In the genomic region with DNA sequence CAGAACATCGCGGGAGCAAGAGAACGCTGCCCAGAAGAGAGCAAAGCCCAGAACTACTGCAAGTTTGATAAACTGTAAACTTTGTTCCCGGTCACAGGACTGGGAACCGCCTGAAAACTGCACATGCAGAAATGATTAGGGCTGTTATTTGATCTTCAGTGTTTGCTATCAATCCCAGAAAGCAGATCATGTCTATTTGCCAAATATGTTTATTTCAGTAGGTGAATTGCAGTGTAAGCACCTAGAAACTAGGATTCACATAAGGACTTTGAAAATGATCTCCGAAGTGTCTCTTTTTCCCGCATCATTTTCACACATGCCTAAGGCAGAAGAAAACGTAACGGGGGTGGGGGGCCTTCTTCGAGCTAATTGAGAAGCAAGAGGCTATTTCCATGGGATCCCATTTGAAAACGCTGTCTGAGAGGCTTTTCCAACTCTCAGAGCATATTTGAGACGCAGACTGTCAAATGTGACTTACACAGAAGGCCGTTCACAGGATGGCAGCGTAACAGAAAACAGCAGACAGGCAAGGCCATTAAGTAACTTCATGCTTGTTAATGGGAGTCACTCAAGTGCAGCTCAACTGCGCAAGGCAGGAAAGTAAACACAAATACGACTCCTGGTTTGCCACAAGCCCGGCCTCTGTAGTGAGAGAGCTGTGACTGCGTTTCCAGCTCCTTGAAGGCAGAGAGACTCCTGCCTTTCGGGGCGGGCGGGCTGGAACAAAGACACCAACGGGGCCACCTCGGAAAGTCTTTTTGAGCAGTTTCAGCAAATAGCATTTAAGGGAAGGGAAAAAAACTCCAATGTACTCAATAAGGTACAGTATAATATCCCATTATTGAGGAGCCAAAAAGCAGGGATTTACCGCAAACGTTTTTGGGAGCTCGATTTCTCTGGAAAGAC, we compare ENCODE assay signal across 8 cellular contexts.
DNase-seq lines count a peak whose midpoint lies in the region; ATAC-seq, FAIRE-seq and TF ChIP-seq lines count a peak whose summit lies in the region.

No MANE protein-coding gene starts in this region.

- H3K4me1 ChIP-seq in DOHH2 (ENCODE audit: control insufficient read depth, low read length) (peaks cover 65% of the 10 kb centered on the region), kidney (ENCODE audit: control insufficient read depth in 1 of 2, insufficient read depth in 1 of 2, low read depth in 1 of 2, low read length in 2 of 2) (peaks cover 8 to 34% of the 10 kb centered on the region in 2 donors)
- H3K4me1 ChIP-seq in CD4-positive, alpha-beta memory T cell (ENCODE audit: insufficient read depth, low read length) = peaks cover 26% of the 10 kb centered on the region

- H3K27ac Mint-ChIP-seq in stimulated activated naive B cell treated with anti-CD40 and anti-IgM and Interleukin-4, amounts not matched to agents 10 μg/mL and 1 μg/mL and 100 μg/mL, for 72 hours = peak overlapping the region; percentile 95
- H3K27ac Mint-ChIP-seq in CD4-positive, alpha-beta memory T cell = peak overlapping the region in 2 of 7 donors; percentile 7 to 42

- H3K79me2 ChIP-seq in DOHH2 (ENCODE audit: control insufficient read depth, low read length) = no peaks in the 10 kb centered on the region

- peak overlapping the region; percentile 71 for H3K4me3 ChIP-seq in DOHH2 (ENCODE audit: low read length)
- H3K4me3 ChIP-seq in kidney (ENCODE audit: low read length in 2 of 2) = peak overlapping the region; percentile 39 to 46
- H3K4me3 ChIP-seq in CD4-positive, alpha-beta memory T cell (ENCODE audit: low read length in 2 of 2) = no peak overlapping the region

- H3K36me3 ChIP-seq in DOHH2 (ENCODE audit: control insufficient read depth, low read length) (no peaks in the 10 kb centered on the region), kidney (ENCODE audit: control insufficient read depth in 1 of 2, insufficient read depth in 2 of 2, low read length in 2 of 2) (no peaks in the 10 kb centered on the region)
- no peaks in the 10 kb centered on the region for H3K36me3 ChIP-seq in CD4-positive, alpha-beta memory T cell (ENCODE audit: insufficient read depth, low read length)

- no peaks in the 10 kb centered on the region for H4K20me1 ChIP-seq in DOHH2 (ENCODE audit: control insufficient read depth, insufficient read depth, low read depth, low read length)

- H3K9me2 ChIP-seq in DOHH2 (replicated peaks; ENCODE audit: control insufficient read depth, low read length) = no peaks in the 10 kb centered on the region

- no peak for FAIRE-seq in kidney (lab: Jason Lieb, UNC)

- CTCF ChIA-PET in CD4-positive, alpha-beta memory T cell (lab: Charles Lee; ENCODE audit: partially characterized antibody) = interaction anchor here (0.8 to 1.7 kb wide), 4 partner anchors 16 to 177 kb away, joined by 3 to 5 read pairs (median 4); no protein-coding TSS in a partner anchor

- H3K9me3 ChIP-seq in DOHH2 (ENCODE audit: control insufficient read depth, insufficient read depth, low read length) = no peaks in the 10 kb centered on the region
- no peaks in the 10 kb centered on the region for H3K9me3 ChIP-seq in kidney (ENCODE audit: control insufficient read depth in 1 of 2, low read length in 2 of 2)
- H3K9me3 ChIP-seq in CD4-positive, alpha-beta memory T cell (ENCODE audit: control insufficient read depth in 1 of 2, low read length in 2 of 2) = no peaks in the 10 kb centered on the region

- H3K27me3 Mint-ChIP-seq in stimulated activated naive B cell treated with anti-CD40 and anti-IgM and Interleukin-4, amounts not matched to agents 10 μg/mL and 1 μg/mL and 100 μg/mL, for 72 hours = no peaks in the 10 kb centered on the region
- H3K27me3 Mint-ChIP-seq in CD4-positive, alpha-beta memory T cell = no peaks in the 10 kb centered on the region

- ATAC-seq in stimulated activated naive B cell treated with anti-CD40 and anti-IgM and Interleukin-4, amounts not matched to agents 10 μg/mL and 1 μg/mL and 100 μg/mL, for 72 hours (replicated peaks) = no peak
- ATAC-seq in GM18511 (IDR thresholded peaks at IDR 0.05; ENCODE audit: unreplicated experiment) (no peak), GM18907 (IDR thresholded peaks at IDR 0.05; ENCODE audit: unreplicated experiment) (no peak)

- peak; percentile 87 for DNase-seq in NCI-H187 treated with DMSO at 0.1 percent for 48 hours (lab: John Stamatoyannopoulos, UW)
- peak; percentile 92 for DNase-seq in astrocyte of the hippocampus (ENCODE audit: low read depth, low spot score)
- peak; percentile 89 for DNase-seq in kidney
- no peak for DNase-seq in stimulated activated naive B cell treated with anti-CD40 and anti-IgM and Interleukin-4, amounts not matched to agents 10 μg/mL and 1 μg/mL and 100 μg/mL, for 72 hours
- no peak for DNase-seq in CD4-positive, alpha-beta memory T cell

- peaks cover 0 to under 1% of the 10 kb centered on the region in 2 donors for H3K9me3 Mint-ChIP-seq in stimulated activated naive B cell treated with anti-CD40 and anti-IgM and Interleukin-4, amounts not matched to agents 10 μg/mL and 1 μg/mL and 100 μg/mL, for 72 hours
- H3K9me3 Mint-ChIP-seq in CD4-positive, alpha-beta memory T cell = no peaks in the 10 kb centered on the region

- peak overlapping the region; percentile 34 to 62 for H3K9ac ChIP-seq in kidney (ENCODE audit: low read length in 2 of 2)

- no peaks in the 10 kb centered on the region for H3K27me3 ChIP-seq in DOHH2 (ENCODE audit: control insufficient read depth, low read length)
- H3K27me3 ChIP-seq in CD4-positive, alpha-beta memory T cell (ENCODE audit: insufficient read depth, low read length) = no peaks in the 10 kb centered on the region

- peaks cover 50 to 75% of the 10 kb centered on the region in 2 donors for H3K4me1 Mint-ChIP-seq in stimulated activated naive B cell treated with anti-CD40 and anti-IgM and Interleukin-4, amounts not matched to agents 10 μg/mL and 1 μg/mL and 100 μg/mL, for 72 hours
- H3K4me1 Mint-ChIP-seq in CD4-positive, alpha-beta memory T cell = peaks cover 26 to 51% (median 32%) of the 10 kb centered on the region in 4 donors

- peak overlapping the region in 1 of 2 donors; percentile 16 for H3K4me3 Mint-ChIP-seq in stimulated activated naive B cell treated with anti-CD40 and anti-IgM and Interleukin-4, amounts not matched to agents 10 μg/mL and 1 μg/mL and 100 μg/mL, for 72 hours
- no peak overlapping the region for H3K4me3 Mint-ChIP-seq in CD4-positive, alpha-beta memory T cell

- POLR2A ChIA-PET in CD4-positive, alpha-beta memory T cell (lab: Charles Lee; ENCODE audit: partially characterized antibody) = interaction anchor here (0.6 to 4.0 kb wide), 7 partner anchors 13 to 158 kb away, joined by 3 to 12 read pairs (median 3); no protein-coding TSS in a partner anchor

- H3K27ac ChIP-seq in DOHH2 (ENCODE audit: low read depth, low read length) (peak overlapping the region; percentile 31), kidney (ENCODE audit: low read depth in 2 of 2, low read length in 2 of 2) (peak overlapping the region; percentile 47 to 73)
- no peak overlapping the region for H3K27ac ChIP-seq in CD4-positive, alpha-beta memory T cell (ENCODE audit: low read depth, low read length)

- peak overlapping the region; percentile 96 for H3K4me2 ChIP-seq in DOHH2 (ENCODE audit: low read length)

- intact Hi-C loops in kidney (cut with DNase I) = no loop called here
- intact Hi-C loops in CD4-positive, alpha-beta memory T cell (cut with micrococcal nuclease) = no loop called here

- peaks cover 9% of the 10 kb centered on the region; the same call in 1 of the 2 replicates for H3F3A ChIP-seq in DOHH2 (ENCODE audit: control insufficient read depth, insufficient read depth)

- H3K36me3 Mint-ChIP-seq in stimulated activated naive B cell treated with anti-CD40 and anti-IgM and Interleukin-4, amounts not matched to agents 10 μg/mL and 1 μg/mL and 100 μg/mL, for 72 hours = peaks cover 0 to under 1% of the 10 kb centered on the region in 2 donors
- H3K36me3 Mint-ChIP-seq in CD4-positive, alpha-beta memory T cell = no peaks in the 10 kb centered on the region

- TF ChIP-seq CTCF in DOHH2 (IDR thresholded peaks at IDR 0.05; ENCODE audit: low read depth, low read length, poor library complexity, severe bottlenecking) = no peak
- no peak for TF ChIP-seq CTCF in kidney (IDR thresholded peaks at IDR 0.05; ENCODE audit: borderline replicate concordance, extremely low read depth, insufficient read depth)

Comparison
In these comparisons a context has a peak if more than half of its experiments do, and no peak if none do; other contexts are left out.
1. H3K4me3 ChIP-seq: peak in DOHH2 (single experiment) and kidney (2 of 2); none in CD4-positive, alpha-beta memory T cell (0 of 2).
2. DNase-seq: peak in NCI-H187 treated with DMSO at 0.1 percent for 48 hours (single experiment), astrocyte of the hippocampus (single experiment) and kidney (single experiment); none in stimulated activated naive B cell treated with anti-CD40 and anti-IgM and Interleukin-4, amounts not matched to agents 10 μg/mL and 1 μg/mL and 100 μg/mL, for 72 hours (single experiment) and CD4-positive, alpha-beta memory T cell (0 of 5).